8 cellular contexts compared by ENCODE assay signal in the genomic region with DNA sequence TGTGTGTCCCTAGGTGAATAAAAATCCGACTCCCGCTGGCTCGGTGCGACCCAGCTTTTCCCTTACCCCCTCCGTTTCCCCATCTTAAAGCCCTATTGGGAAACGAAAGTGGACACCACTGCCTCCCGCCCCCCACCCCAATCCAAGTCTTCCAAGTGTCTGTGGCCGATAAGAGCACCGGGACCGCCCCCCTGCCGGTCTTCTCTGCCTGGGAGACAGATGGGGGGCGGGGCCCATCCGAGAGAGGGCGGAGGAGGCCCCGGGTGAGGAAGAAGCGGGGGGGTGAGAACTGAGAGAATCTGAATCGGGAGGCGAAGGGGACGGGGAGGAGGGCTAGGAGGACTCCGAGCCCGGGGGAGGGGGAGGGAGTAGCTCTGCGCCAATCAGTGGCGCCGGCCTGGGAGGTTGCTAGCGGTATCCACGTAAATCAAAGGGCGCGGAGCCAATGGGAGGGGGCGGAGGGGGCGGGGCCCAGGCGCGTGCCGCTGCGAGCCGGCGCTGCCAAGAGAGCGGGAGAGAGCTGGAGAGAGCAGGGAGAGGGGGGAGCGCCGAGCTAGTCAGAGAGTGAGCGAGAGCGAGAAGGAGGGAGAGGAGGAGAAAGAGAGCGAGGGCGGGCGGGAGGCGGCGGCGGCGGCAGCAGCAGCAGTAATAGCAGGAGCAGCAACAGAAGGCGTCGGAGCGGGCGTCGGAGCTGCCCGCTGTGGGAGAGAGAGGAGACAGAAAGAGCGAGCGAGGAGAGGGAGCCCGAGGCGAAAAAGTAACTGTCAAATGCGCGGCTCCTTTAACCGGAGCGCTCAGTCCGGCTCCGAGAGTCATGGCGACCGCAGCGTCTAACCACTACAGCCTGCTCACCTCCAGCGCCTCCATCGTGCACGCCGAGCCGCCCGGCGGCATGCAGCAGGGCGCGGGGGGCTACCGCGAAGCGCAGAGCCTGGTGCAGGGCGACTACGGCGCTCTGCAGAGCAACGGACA. TPM values are rescaled to one million over a fixed set of nuclear protein-coding genes. Genes with fewer than 3 reads are reported as not detected.
A peak's percentile ranks its signal among the peaks of the same experiment; 100 is the strongest.
DNase-seq lines count a peak whose midpoint lies in the region; ATAC-seq and TF ChIP-seq lines count a peak whose summit lies in the region.

Gene POU3F2, plus strand, starts transcription at position 515 of the 972 bp plus-strand sequence. Its CDS starts 300 bp downstream, at position 815.

- H3K4me1 Mint-ChIP-seq in Caco-2 (ENCODE audit: low read depth, unreplicated experiment): peaks cover 7% of the 10 kb centered on the region
- peaks cover 30% of the 10 kb centered on the region for H3K4me1 Mint-ChIP-seq in activated T-helper 2 cell treated with anti-CD3 and anti-CD28 coated beads, Interferon-gamma antibody, Interleukin-2, Interleukin-4, amounts not matched to agents 10 μg/mL and 5 μg/mL and 100 μg/mL, durations not matched to agents 14 hours and 24 hours and 36 hours (ENCODE audit: low read depth)
- peaks cover 70% of the 10 kb centered on the region for H3K4me1 Mint-ChIP-seq in nephron progenitor cell

- ATAC-seq in GM21515 (IDR thresholded peaks at IDR 0.05; ENCODE audit: unreplicated experiment): peak; percentile 81

- H3K4me3 Mint-ChIP-seq in Caco-2 (ENCODE audit: unreplicated experiment) (peak within 1 kb of the TSS; percentile 84), nephron progenitor cell (peak within 1 kb of the TSS; percentile 87)
- H3K4me3 Mint-ChIP-seq in activated T-helper 2 cell treated with anti-CD3 and anti-CD28 coated beads, Interferon-gamma antibody, Interleukin-2, Interleukin-4, amounts not matched to agents 10 μg/mL and 5 μg/mL and 100 μg/mL, durations not matched to agents 14 hours and 24 hours and 36 hours (ENCODE audit: low read depth): peak within 1 kb of the TSS; percentile 77

- TF ChIP-seq CTCF in Caco-2 (IDR thresholded peaks at IDR 0.05; ENCODE audit: insufficient read depth in 1 of 2, low read depth in 1 of 2, low read length in 1 of 2, severe bottlenecking in 1 of 2, unreplicated experiment in 1 of 2) (no peak), fibroblast of the aortic adventitia (IDR thresholded peaks at IDR 0.05; ENCODE audit: insufficient read depth, low read length) (no peak), nephron progenitor cell (IDR thresholded peaks at IDR 0.05) (no peak)

- CTCF ChIA-PET in Caco-2 (lab: Charles Lee): interaction anchor here (0.6 to 1.3 kb wide), 2 partner anchors 65 to 1368 kb away, joined by 3 to 4 read pairs; no protein-coding TSS in a partner anchor

- H3K27ac Mint-ChIP-seq in Caco-2 (ENCODE audit: unreplicated experiment) (no peak within 1 kb of the TSS), nephron progenitor cell (no peak within 1 kb of the TSS)
- H3K27ac Mint-ChIP-seq in activated T-helper 2 cell treated with anti-CD3 and anti-CD28 coated beads, Interferon-gamma antibody, Interleukin-2, Interleukin-4, amounts not matched to agents 10 μg/mL and 5 μg/mL and 100 μg/mL, durations not matched to agents 14 hours and 24 hours and 36 hours: no peak within 1 kb of the TSS

- H3K36me3 ChIP-seq in Caco-2 (ENCODE audit: control insufficient read depth, insufficient read depth, low read length) (no peaks in the 10 kb centered on the region), NT2/D1 (ENCODE audit: insufficient read depth, insufficient read length, low read length) (no peaks in the 10 kb centered on the region)

- no peaks in the 10 kb centered on the region for H3K36me3 Mint-ChIP-seq in Caco-2 (ENCODE audit: insufficient read depth, unreplicated experiment)
- H3K36me3 Mint-ChIP-seq in activated T-helper 2 cell treated with anti-CD3 and anti-CD28 coated beads, Interferon-gamma antibody, Interleukin-2, Interleukin-4, amounts not matched to agents 10 μg/mL and 5 μg/mL and 100 μg/mL, durations not matched to agents 14 hours and 24 hours and 36 hours (ENCODE audit: low read depth): no peaks in the 10 kb centered on the region
- no peaks in the 10 kb centered on the region for H3K36me3 Mint-ChIP-seq in nephron progenitor cell (ENCODE audit: low read depth)

- H3K9me3 ChIP-seq in Caco-2: no peaks in the 10 kb centered on the region
- no peaks in the 10 kb centered on the region for H3K9me3 ChIP-seq in NT2/D1 (ENCODE audit: insufficient read depth, low read length)

- H3K27me3 Mint-ChIP-seq in Caco-2 (ENCODE audit: insufficient read depth, unreplicated experiment): peaks cover 46% of the 10 kb centered on the region
- peaks cover 76% of the 10 kb centered on the region for H3K27me3 Mint-ChIP-seq in activated T-helper 2 cell treated with anti-CD3 and anti-CD28 coated beads, Interferon-gamma antibody, Interleukin-2, Interleukin-4, amounts not matched to agents 10 μg/mL and 5 μg/mL and 100 μg/mL, durations not matched to agents 14 hours and 24 hours and 36 hours (ENCODE audit: low read depth)
- H3K27me3 Mint-ChIP-seq in nephron progenitor cell (ENCODE audit: low read depth, poor library complexity): peaks cover 90% of the 10 kb centered on the region

- DNase-seq in Caco-2: peak; percentile 80
- DNase-seq in HUDEP-2 (lab: John Stamatoyannopoulos, UW; ENCODE audit: unreplicated experiment in 76 of 76): peak in 63 of 76 experiments; percentile 23 to 86 (median 62)
- DNase-seq in NT2/D1 (ENCODE audit: low read depth, low spot score): peak; percentile 84
- DNase-seq in activated T-helper 2 cell treated with anti-CD3 and anti-CD28 coated beads, Interferon-gamma antibody, Interleukin-2, Interleukin-4, amounts not matched to agents 10 μg/mL and 5 μg/mL and 100 μg/mL, durations not matched to agents 14 hours and 24 hours and 36 hours (ENCODE audit: low spot score): peak; percentile 38
- peak; percentile 72 for DNase-seq in fibroblast of the aortic adventitia (ENCODE audit: low read depth)
- peak; percentile 94 for DNase-seq in nephron progenitor cell
- peak; percentile 15 for DNase-seq in stromal cell of bone marrow (ENCODE audit: low read depth)

- H3K4me3 ChIP-seq in Caco-2 (ENCODE audit: low read depth, low read length): peak within 1 kb of the TSS; percentile 35
- H3K4me3 ChIP-seq in NT2/D1 (ENCODE audit: insufficient read length, low read depth): peak within 1 kb of the TSS; percentile 53
- H3K4me3 ChIP-seq in fibroblast of the aortic adventitia (ENCODE audit: low read depth, low read length): peak within 1 kb of the TSS; percentile 65

- H3K27me3 ChIP-seq in Caco-2 (replicated peaks; ENCODE audit: control insufficient read depth, insufficient read depth, low read length) (peaks cover 19% of the 10 kb centered on the region), NT2/D1 (ENCODE audit: insufficient read depth, insufficient read length) (peaks cover 91% of the 10 kb centered on the region)

- peak within 1 kb of the TSS; percentile 36 for H3K9ac ChIP-seq in NT2/D1 (ENCODE audit: insufficient read length, low read depth)

- H3K4me1 ChIP-seq in Caco-2: peaks cover 36% of the 10 kb centered on the region
- H3K4me1 ChIP-seq in NT2/D1 (ENCODE audit: insufficient read depth, insufficient read length): peaks cover 10% of the 10 kb centered on the region

- intact Hi-C loops in Caco-2 (cut with micrococcal nuclease; ENCODE audit: unreplicated experiment): no loop called here
- intact Hi-C loops in activated T-helper 2 cell treated with anti-CD3 and anti-CD28 coated beads, Interferon-gamma antibody, Interleukin-2, Interleukin-4, amounts not matched to agents 10 μg/mL and 5 μg/mL and 100 μg/mL, durations not matched to agents 14 hours and 24 hours and 36 hours (cut with micrococcal nuclease): loop anchor here (1.0 to 5.0 kb wide), 3 partner anchors 11 to 1628 kb away; no protein-coding TSS in a partner anchor

- no peaks in the 10 kb centered on the region for H3K9me3 Mint-ChIP-seq in Caco-2 (ENCODE audit: unreplicated experiment)
- H3K9me3 Mint-ChIP-seq in activated T-helper 2 cell treated with anti-CD3 and anti-CD28 coated beads, Interferon-gamma antibody, Interleukin-2, Interleukin-4, amounts not matched to agents 10 μg/mL and 5 μg/mL and 100 μg/mL, durations not matched to agents 14 hours and 24 hours and 36 hours: no peaks in the 10 kb centered on the region
- no peaks in the 10 kb centered on the region for H3K9me3 Mint-ChIP-seq in nephron progenitor cell

- no TSS peak for BruUV-seq in Caco-2 (replicated peaks; lab: Mats Ljungman, UMichigan)

- POLR2A ChIA-PET in Caco-2 (lab: Charles Lee): interaction anchor here (0.6 kb wide), 1 partner anchor 58 kb away, joined by 6 read pairs; no protein-coding TSS in a partner anchor

RNA-seq across cellular contexts. Expression of gene POU3F2, which starts in this region (rescaled TPM):
- not detected in 2 replicates for total RNA-seq in Caco-2 (2022)
- not detected in 2 replicates for total RNA-seq in activated T-helper 2 cell treated with anti-CD3 and anti-CD28 coated beads, Interferon-gamma antibody, Interleukin-2, Interleukin-4, amounts not matched to agents 10 μg/mL and 5 μg/mL and 100 μg/mL, durations not matched to agents 14 hours and 24 hours and 36 hours
- not detected in 2 replicates for total RNA-seq in fibroblast of the aortic adventitia (ENCODE audit: low replicate concordance)

Comparison
In these comparisons a context has a peak if more than half of its experiments do, and no peak if none do; other contexts are left out.
1. Peak in every context shown above with its lines: DNase-seq, ATAC-seq and H3K4me3 ChIP-seq.
2. Peak in DNase-seq and H3K4me3 ChIP-seq in Caco-2; RNA of the gene not detected or under 1 TPM.
3. Peak in DNase-seq in activated T-helper 2 cell treated with anti-CD3 and anti-CD28 coated beads, Interferon-gamma antibody, Interleukin-2, Interleukin-4, amounts not matched to agents 10 μg/mL and 5 μg/mL and 100 μg/mL, durations not matched to agents 14 hours and 24 hours and 36 hours; RNA of the gene not detected or under 1 TPM.
4. Peak in DNase-seq and H3K4me3 ChIP-seq in fibroblast of the aortic adventitia; RNA of the gene not detected or under 1 TPM.
5. DNase-seq: peak in every context shown above with its lines; median percentile 94 in nephron progenitor cell; 84 in NT2/D1; 80 in Caco-2; 72 in fibroblast of the aortic adventitia; 62 in HUDEP-2; 38 in activated T-helper 2 cell treated with anti-CD3 and anti-CD28 coated beads, Interferon-gamma antibody, Interleukin-2, Interleukin-4, amounts not matched to agents 10 μg/mL and 5 μg/mL and 100 μg/mL, durations not matched to agents 14 hours and 24 hours and 36 hours; 15 in stromal cell of bone marrow.